In the genomic region with DNA sequence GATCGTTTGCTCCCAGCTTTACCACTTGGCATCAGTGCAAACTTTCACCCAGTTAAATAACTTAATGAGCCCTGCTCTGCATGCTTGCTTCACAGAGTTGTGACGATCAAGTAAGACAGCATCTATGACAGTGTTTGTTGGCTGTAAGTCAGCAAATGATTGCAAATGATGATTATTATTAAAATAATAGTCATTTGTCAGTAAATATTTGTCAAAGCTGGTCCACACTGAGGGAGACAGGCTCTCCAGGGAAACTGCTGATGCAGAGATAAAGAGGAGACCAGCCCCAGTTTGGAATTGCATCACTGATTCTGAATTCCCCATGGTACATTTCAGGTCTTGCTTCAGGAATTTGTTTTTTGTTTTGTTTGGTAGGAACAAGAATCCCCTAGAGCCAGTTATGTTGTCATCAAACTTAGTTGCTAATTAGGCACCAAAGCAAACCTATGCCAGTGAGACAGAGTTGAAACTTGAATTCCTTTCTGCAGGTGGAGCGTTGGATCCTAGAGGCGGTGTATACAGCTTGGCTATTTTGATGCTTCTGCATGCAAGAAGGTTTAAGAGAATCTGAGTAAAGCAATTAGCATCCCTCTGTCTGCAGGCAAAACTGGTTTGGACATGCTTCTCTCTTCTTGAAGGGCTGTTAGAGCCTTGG, we compare ENCODE assay signal across 17 cellular contexts.
A peak's percentile ranks its signal among the peaks of the same experiment; 100 is the strongest.
DNase-seq lines count a peak whose midpoint lies in the region; ATAC-seq and TF ChIP-seq lines count a peak whose summit lies in the region.
"Had no signal": no experiment of that assay in that cellular context is flagged by ENCODE, and none has a peak within 500 bp of the region (broad histone marks: within the 10 kb centered on the region; RNA-seq: fewer than 3 reads in every experiment).

No MANE protein-coding gene starts in this region.

- TF ChIP-seq CTCF in RWPE2 (IDR thresholded peaks at IDR 0.05; ENCODE audit: poor library complexity, severe bottlenecking) (no peak), uterus (IDR thresholded peaks at IDR 0.05) (no peak)

- H3K27me3 ChIP-seq in RWPE2 (ENCODE audit: insufficient read depth, poor library complexity, severe bottlenecking): no peaks in the 10 kb centered on the region
- H3K27me3 ChIP-seq in uterus: no peaks in the 10 kb centered on the region
- H3K27me3 ChIP-seq: body of pancreas, ovary, SJSA1, upper lobe of right lung had no signal

- H3K9me3 ChIP-seq in RWPE2 (ENCODE audit: severe bottlenecking): no peaks in the 10 kb centered on the region
- H3K9me3 ChIP-seq in uterus: no peaks in the 10 kb centered on the region
- H3K9me3 ChIP-seq: body of pancreas, ovary, SJSA1, upper lobe of right lung had no signal

- H3K4me1 ChIP-seq in RWPE2 (ENCODE audit: insufficient read depth, poor library complexity, severe bottlenecking) (peaks cover 9% of the 10 kb centered on the region), uterus (no peaks in the 10 kb centered on the region)
- H3K4me1 ChIP-seq: body of pancreas, upper lobe of right lung had no signal

- peak; percentile 88 for ATAC-seq in RWPE2 (ENCODE audit: low read depth)
- ATAC-seq in GM18907 (IDR thresholded peaks at IDR 0.05; ENCODE audit: unreplicated experiment): no peak
- ATAC-seq: body of pancreas; effector memory CD8-positive, alpha-beta T cell; upper lobe of right lung had no signal

- H3K4me3 ChIP-seq in RWPE2 (ENCODE audit: severe bottlenecking): no peak overlapping the region
- H3K4me3 ChIP-seq in skin epidermis: no peak overlapping the region
- H3K4me3 ChIP-seq in uterus: no peak overlapping the region
- H3K4me3 ChIP-seq: body of pancreas, ovary, SJSA1, upper lobe of right lung had no signal

- no peak for TF ChIP-seq POLR2A in uterus (IDR thresholded peaks at IDR 0.05)

- intact Hi-C loops in uterus (cut with DNase I; ENCODE audit: low total_unique reads): no loop called here

- H3K36me3 ChIP-seq in RWPE2 (ENCODE audit: low read depth): no peaks in the 10 kb centered on the region
- H3K36me3 ChIP-seq in uterus: no peaks in the 10 kb centered on the region
- H3K36me3 ChIP-seq: ovary, upper lobe of right lung had no signal

- DNase-seq in EH (ENCODE audit: low read depth): peak; percentile 29
- no peak for DNase-seq in RWPE2 (ENCODE audit: low spot score)
- peak; percentile 16 for DNase-seq in fibroblast of the conjunctiva (ENCODE audit: low read depth)
- no peak for DNase-seq in NCI-H524 (lab: John Stamatoyannopoulos, UW)
- DNase-seq in MV-4-11 (lab: John Stamatoyannopoulos, UW): no peak
- no peak for DNase-seq in uterus
- DNase-seq: activated CD8-positive, alpha-beta T cell treated with anti-CD3 and anti-CD28 coated beads, Interleukin-2, amount 10 ng/mL, durations not matched to agents 7 days and 5 days; activated effector memory CD4-positive, alpha-beta T cell treated with Interleukin-2 at 50 U/mL for 16 hours; body of pancreas; effector memory CD8-positive, alpha-beta T cell; NK-92 treated with Interleukin-12 subunit alpha and Interleukin-12 subunit beta, amount 100 ng/mL, for 24 hours; ovary; stimulated activated CD4-positive, alpha-beta T cell treated with anti-CD3 and anti-CD28 coated beads, Interleukin-15, amount 100 ng/mL, for 24 hours; upper lobe of right lung had no signal

- peak overlapping the region; percentile 31 for H3K27ac ChIP-seq in RWPE2 (ENCODE audit: poor library complexity, severe bottlenecking)
- peak overlapping the region in 14 of 21 experiments; percentile 5 to 82 (median 38) for H3K27ac ChIP-seq in skin epidermis
- peak overlapping the region in 1 of 2 donors; percentile 13 for H3K27ac ChIP-seq in uterus
- H3K27ac ChIP-seq: body of pancreas, ovary, SJSA1, upper lobe of right lung had no signal

Comparison
In these comparisons a context has a peak if more than half of its experiments do, and no peak if none do; other contexts are left out.
1. DNase-seq: peak in EH (single experiment) and fibroblast of the conjunctiva (single experiment); none in RWPE2 (single experiment), NCI-H524 (0 of 2), MV-4-11 (single experiment) and uterus (0 of 2).